21 cellular contexts compared by ENCODE assay signal in the genomic region with DNA sequence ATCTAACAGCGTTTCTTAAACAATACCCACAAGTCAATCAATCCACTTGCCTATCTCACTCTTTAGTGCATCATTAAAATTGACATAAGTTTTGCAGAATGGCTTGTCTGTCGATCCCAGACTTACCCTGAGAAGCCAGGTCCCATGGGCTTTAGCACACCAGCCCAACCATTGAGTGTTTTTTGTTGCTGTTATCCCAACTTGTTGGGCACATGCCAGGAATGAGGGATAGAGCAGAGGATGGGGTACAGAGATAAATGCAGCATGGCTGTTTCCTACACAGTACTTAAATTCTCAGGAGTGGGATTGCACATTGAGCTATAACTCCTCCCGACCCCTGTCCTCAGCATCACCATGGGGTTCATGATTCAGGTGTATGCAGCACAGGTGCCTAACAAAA.
"Had no signal": no experiment of that assay in that cellular context is flagged by ENCODE, and none has a peak within 500 bp of the region (broad histone marks: within the 10 kb centered on the region; RNA-seq: fewer than 3 reads in every experiment).

No MANE protein-coding gene starts in this region.

- FAIRE-seq: keratinocyte had no signal

- DNase-seq: dorsolateral prefrontal cortex; effector CD4-positive, alpha-beta T cell; foreskin fibroblast; gastrocnemius medialis; head of caudate nucleus; left ventricle myocardium superior; lower lobe of right lung; naive thymus-derived CD8-positive, alpha-beta T cell; nephron progenitor cell; nucleus accumbens; posterior cingulate gyrus; psoas muscle; right cardiac atrium; sigmoid colon; stimulated activated CD4-positive, alpha-beta T cell treated with anti-CD3 and anti-CD28 coated beads, Interleukin-2, amount 100 ng/mL, for 24 hours; stimulated activated CD4-positive, alpha-beta T cell treated with anti-CD3 and anti-CD28 coated beads, Interleukin-4, amount 100 ng/mL, for 24 hours; stimulated activated naive CD4-positive, alpha-beta T cell treated with Interleukin-2 at 50 U/mL for 16 hours; stomach; testis; tibial artery had no signal

- H3K9me3 ChIP-seq: gastrocnemius medialis, sigmoid colon, testis, tibial artery had no signal

- H3K27me3 ChIP-seq: dorsolateral prefrontal cortex, gastrocnemius medialis, sigmoid colon, stomach, testis, tibial artery had no signal

- H3K4me3 ChIP-seq: dorsolateral prefrontal cortex, gastrocnemius medialis, lower lobe of right lung, psoas muscle, sigmoid colon, stomach, testis, tibial artery had no signal

- H3K27ac ChIP-seq: dorsolateral prefrontal cortex, gastrocnemius medialis, lower lobe of right lung, psoas muscle, sigmoid colon, stomach, testis, tibial artery had no signal

- H3K4me1 ChIP-seq: gastrocnemius medialis, lower lobe of right lung, psoas muscle, sigmoid colon, stomach, testis, tibial artery had no signal
